1 cellular context compared by ENCODE assay signal in the genomic region with DNA sequence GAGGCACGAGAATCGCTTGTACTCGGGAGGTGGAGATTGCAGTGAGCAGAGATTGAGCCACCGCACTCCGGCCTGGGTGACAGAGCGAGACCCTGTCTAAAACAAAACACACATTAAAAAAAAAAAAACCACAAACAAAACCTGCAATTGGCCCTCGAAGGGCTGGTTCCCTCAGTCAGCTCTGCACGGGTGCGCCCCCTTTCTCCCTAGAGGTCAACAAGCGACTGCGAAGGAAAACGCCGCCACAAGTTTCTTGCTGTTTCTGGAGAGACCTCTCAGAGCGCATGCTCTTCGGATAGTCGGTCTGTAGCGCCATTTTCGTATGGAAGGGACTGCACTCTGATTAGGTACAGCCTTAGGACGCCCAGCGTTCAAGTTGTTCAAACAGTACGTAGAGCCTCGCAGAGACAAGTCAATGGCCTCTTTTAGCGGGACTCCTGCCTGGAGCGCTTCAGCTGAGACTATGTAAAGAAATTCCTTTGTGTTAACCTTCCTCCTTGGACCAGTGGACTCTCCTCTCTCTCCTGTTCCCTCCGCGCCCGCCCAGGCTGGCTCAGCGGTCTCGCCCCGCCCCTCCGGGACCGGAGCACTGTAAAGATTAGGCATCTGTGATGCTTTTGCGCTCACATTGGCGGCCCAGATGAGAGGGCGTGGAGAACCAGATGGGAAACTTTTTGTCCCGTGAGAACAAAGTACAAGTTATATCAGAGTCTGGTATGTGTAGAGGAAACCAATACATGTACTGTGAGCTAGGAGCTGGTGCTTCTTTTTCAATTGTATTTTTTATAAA.
A peak's percentile ranks its signal among the peaks of the same experiment; 100 is the strongest.
TF ChIP-seq lines count a peak whose summit lies in the region.

No MANE protein-coding gene starts in this region.

TF ChIP-seq in K562, 482 proteins besides CTCF, POLR2A, EP300 and RAD21 (continued from another document):
- TF ChIP-seq, protein P1, sequence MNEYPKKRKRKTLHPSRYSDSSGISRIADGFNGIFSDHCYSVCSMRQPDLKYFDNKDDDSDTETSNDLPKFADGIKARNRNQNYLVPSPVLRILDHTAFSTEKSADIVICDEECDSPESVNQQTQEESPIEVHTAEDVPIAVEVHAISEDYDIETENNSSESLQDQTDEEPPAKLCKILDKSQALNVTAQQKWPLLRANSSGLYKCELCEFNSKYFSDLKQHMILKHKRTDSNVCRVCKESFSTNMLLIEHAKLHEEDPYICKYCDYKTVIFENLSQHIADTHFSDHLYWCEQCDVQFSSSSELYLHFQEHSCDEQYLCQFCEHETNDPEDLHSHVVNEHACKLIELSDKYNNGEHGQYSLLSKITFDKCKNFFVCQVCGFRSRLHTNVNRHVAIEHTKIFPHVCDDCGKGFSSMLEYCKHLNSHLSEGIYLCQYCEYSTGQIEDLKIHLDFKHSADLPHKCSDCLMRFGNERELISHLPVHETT (CRISPR knock-in tag; conservative IDR thresholded peaks at IDR 0.05 in 1 of 2, IDR thresholded peaks at IDR 0.05 in 1 of 2), result peak in 1 of 2 experiments; percentile 49; a peak in 1 of 4 replicates
- TF ChIP-seq KHSRP (IDR thresholded peaks at IDR 0.05) (no peak), ZNF764 (CRISPR knock-in tag; IDR thresholded peaks at IDR 0.05; ENCODE audit: low read depth) (no peak), KAT7 (CRISPR knock-in tag; IDR thresholded peaks at IDR 0.05; ENCODE audit: borderline replicate concordance) (peak; percentile 87; the same call in 1 of the 2 replicates), ZNF445 (CRISPR knock-in tag; IDR thresholded peaks at IDR 0.05; ENCODE audit: low read depth) (0 out of 2 replicates have a peak, but pooled peaks have one; percentile 43), ZFP36 (IDR thresholded peaks at IDR 0.05; ENCODE audit: low read depth, low read length, partially characterized antibody) (no peak), CBFA2T3 (IDR thresholded peaks at IDR 0.05) (peak; percentile 20; the same call in 1 of the 2 replicates), HCFC1 (IDR thresholded peaks at IDR 0.05; ENCODE audit: low read depth, low read length) (no peak)
- TF ChIP-seq, protein P2, sequence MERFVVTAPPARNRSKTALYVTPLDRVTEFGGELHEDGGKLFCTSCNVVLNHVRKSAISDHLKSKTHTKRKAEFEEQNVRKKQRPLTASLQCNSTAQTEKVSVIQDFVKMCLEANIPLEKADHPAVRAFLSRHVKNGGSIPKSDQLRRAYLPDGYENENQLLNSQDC (CRISPR knock-in tag; IDR thresholded peaks at IDR 0.05), result no peak
- TF ChIP-seq, protein P3, sequence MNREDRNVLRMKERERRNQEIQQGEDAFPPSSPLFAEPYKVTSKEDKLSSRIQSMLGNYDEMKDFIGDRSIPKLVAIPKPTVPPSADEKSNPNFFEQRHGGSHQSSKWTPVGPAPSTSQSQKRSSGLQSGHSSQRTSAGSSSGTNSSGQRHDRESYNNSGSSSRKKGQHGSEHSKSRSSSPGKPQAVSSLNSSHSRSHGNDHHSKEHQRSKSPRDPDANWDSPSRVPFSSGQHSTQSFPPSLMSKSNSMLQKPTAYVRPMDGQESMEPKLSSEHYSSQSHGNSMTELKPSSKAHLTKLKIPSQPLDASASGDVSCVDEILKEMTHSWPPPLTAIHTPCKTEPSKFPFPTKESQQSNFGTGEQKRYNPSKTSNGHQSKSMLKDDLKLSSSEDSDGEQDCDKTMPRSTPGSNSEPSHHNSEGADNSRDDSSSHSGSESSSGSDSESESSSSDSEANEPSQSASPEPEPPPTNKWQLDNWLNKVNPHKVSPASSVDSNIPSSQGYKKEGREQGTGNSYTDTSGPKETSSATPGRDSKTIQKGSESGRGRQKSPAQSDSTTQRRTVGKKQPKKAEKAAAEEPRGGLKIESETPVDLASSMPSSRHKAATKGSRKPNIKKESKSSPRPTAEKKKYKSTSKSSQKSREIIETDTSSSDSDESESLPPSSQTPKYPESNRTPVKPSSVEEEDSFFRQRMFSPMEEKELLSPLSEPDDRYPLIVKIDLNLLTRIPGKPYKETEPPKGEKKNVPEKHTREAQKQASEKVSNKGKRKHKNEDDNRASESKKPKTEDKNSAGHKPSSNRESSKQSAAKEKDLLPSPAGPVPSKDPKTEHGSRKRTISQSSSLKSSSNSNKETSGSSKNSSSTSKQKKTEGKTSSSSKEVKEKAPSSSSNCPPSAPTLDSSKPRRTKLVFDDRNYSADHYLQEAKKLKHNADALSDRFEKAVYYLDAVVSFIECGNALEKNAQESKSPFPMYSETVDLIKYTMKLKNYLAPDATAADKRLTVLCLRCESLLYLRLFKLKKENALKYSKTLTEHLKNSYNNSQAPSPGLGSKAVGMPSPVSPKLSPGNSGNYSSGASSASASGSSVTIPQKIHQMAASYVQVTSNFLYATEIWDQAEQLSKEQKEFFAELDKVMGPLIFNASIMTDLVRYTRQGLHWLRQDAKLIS (CRISPR knock-in tag; IDR thresholded peaks at IDR 0.05), result 0 out of 2 replicates have a peak, but pooled peaks have one; percentile 56
- TF ChIP-seq, protein P4, sequence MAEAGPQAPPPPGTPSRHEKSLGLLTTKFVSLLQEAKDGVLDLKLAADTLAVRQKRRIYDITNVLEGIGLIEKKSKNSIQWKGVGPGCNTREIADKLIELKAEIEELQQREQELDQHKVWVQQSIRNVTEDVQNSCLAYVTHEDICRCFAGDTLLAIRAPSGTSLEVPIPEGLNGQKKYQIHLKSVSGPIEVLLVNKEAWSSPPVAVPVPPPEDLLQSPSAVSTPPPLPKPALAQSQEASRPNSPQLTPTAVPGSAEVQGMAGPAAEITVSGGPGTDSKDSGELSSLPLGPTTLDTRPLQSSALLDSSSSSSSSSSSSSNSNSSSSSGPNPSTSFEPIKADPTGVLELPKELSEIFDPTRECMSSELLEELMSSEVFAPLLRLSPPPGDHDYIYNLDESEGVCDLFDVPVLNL (CRISPR knock-in tag; IDR thresholded peaks at IDR 0.05; ENCODE audit: low read depth), result no peak
- TF ChIP-seq, protein P5, sequence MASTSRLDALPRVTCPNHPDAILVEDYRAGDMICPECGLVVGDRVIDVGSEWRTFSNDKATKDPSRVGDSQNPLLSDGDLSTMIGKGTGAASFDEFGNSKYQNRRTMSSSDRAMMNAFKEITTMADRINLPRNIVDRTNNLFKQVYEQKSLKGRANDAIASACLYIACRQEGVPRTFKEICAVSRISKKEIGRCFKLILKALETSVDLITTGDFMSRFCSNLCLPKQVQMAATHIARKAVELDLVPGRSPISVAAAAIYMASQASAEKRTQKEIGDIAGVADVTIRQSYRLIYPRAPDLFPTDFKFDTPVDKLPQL (IDR thresholded peaks at IDR 0.05; ENCODE audit: extremely low read depth, insufficient read length), result peak; percentile 55
